ENCODE assay signal across 12 cellular contexts in genomic region chr11:46570790-46571398, GRCh38.
"Had no signal": no experiment of that assay in that cellular context is flagged by ENCODE, and none has a peak within 500 bp of the region (broad histone marks: within the 10 kb centered on the region; RNA-seq: fewer than 3 reads in every experiment).

No MANE protein-coding gene starts in this region.

- H3K9me3 ChIP-seq: tibial nerve, uterus had no signal

- H3K4me3 Mint-ChIP-seq: naive B cell; stimulated activated memory B cell treated with anti-CD40 and anti-IgM and Interleukin-4, amounts not matched to agents 10 μg/mL and 1 μg/mL and 100 μg/mL, for 72 hours had no signal

- H3K27me3 ChIP-seq: tibial nerve, uterus had no signal

- H3K4me3 ChIP-seq: tibial nerve, uterus had no signal

- H3K36me3 Mint-ChIP-seq: naive B cell had no signal

- H3K9me3 Mint-ChIP-seq: stimulated activated memory B cell treated with anti-CD40 and anti-IgM and Interleukin-4, amounts not matched to agents 10 μg/mL and 1 μg/mL and 100 μg/mL, for 72 hours had no signal

- H3K27ac ChIP-seq: tibial nerve, uterus had no signal

- FAIRE-seq: colon, endometrium, islet of Langerhans had no signal

- H3K27me3 Mint-ChIP-seq: naive B cell; stimulated activated memory B cell treated with anti-CD40 and anti-IgM and Interleukin-4, amounts not matched to agents 10 μg/mL and 1 μg/mL and 100 μg/mL, for 72 hours had no signal

- DNase-seq: activated CD4-positive, alpha-beta T cell treated with anti-CD3 and anti-CD28 coated beads, Interleukin-2, amount 50 U/mL, for 4 hours; activated CD4-positive, CD25-positive, alpha-beta regulatory T cell treated with anti-CD3 and anti-CD28 coated beads, Interleukin-2, amount 50 U/mL, for 72 hours; activated gamma-delta T cell treated with Interleukin-2 at 50 U/mL for 16 hours; left colon; mammary epithelial cell; naive B cell; uterus had no signal

- H3K36me3 ChIP-seq: tibial nerve, uterus had no signal

- H3K27ac Mint-ChIP-seq: stimulated activated memory B cell treated with anti-CD40 and anti-IgM and Interleukin-4, amounts not matched to agents 10 μg/mL and 1 μg/mL and 100 μg/mL, for 72 hours had no signal

- H3K4me1 ChIP-seq: uterus had no signal
